Comparison of ENCODE assay signal across 1 cellular context in the genomic region with DNA sequence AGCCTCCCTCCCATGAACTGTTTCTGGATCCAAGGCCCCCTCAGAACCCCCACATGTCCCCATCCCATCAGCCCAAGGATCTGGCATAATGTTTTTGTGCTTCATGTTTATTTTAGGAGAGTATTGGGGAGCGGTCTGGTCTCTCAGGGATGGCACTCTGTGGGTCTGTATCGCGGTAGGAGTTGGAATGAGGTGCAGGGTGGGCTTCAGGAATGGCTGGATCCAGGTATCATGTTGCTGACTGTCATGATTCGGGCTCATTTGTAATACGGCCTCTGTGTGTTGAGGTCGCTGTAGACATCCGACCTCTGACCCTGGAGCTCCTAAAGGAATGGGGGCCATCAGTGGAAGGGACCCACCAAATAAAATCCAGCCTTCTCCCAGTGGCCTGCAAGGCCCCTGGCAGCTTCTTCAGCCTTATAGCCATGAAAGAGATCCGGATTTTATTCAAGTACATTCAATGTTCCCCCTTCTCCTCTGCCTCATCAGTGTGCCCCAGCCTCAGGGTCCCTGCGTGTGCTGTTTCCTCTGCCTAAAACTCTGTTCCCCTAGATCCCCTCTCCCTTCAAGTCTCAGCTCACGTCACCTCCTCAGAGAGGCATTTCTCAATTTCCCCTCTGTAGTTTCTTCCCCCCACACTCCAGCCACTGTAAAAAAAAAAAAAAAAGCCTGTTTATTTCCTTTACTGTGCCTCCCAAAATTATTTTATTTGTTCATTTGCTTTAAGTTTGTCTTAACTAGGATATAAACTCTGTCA.
TF ChIP-seq lines count a peak whose summit lies in the region.

No MANE protein-coding gene starts in this region.

TF ChIP-seq in HCT116, 20 proteins besides CTCF, POLR2A, EP300 and RAD21:
- no peak for TF ChIP-seq YY1 (IDR thresholded peaks at IDR 0.05; ENCODE audit: extremely low read depth, insufficient replicate concordance, low read depth, low read length)
- TF ChIP-seq CBX3 (IDR thresholded peaks at IDR 0.05; ENCODE audit: low read depth): no peak
- no peak for TF ChIP-seq ZFX (IDR thresholded peaks at IDR 0.05)
- TF ChIP-seq ZNF274 (IDR thresholded peaks at IDR 0.05; ENCODE audit: low read depth, low read length): no peak
- TF ChIP-seq, protein P1, sequence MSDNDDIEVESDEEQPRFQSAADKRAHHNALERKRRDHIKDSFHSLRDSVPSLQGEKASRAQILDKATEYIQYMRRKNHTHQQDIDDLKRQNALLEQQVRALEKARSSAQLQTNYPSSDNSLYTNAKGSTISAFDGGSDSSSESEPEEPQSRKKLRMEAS (IDR thresholded peaks at IDR 0.05): no peak
- no peak for TF ChIP-seq JUND (IDR thresholded peaks at IDR 0.05)
- TF ChIP-seq, protein P2, sequence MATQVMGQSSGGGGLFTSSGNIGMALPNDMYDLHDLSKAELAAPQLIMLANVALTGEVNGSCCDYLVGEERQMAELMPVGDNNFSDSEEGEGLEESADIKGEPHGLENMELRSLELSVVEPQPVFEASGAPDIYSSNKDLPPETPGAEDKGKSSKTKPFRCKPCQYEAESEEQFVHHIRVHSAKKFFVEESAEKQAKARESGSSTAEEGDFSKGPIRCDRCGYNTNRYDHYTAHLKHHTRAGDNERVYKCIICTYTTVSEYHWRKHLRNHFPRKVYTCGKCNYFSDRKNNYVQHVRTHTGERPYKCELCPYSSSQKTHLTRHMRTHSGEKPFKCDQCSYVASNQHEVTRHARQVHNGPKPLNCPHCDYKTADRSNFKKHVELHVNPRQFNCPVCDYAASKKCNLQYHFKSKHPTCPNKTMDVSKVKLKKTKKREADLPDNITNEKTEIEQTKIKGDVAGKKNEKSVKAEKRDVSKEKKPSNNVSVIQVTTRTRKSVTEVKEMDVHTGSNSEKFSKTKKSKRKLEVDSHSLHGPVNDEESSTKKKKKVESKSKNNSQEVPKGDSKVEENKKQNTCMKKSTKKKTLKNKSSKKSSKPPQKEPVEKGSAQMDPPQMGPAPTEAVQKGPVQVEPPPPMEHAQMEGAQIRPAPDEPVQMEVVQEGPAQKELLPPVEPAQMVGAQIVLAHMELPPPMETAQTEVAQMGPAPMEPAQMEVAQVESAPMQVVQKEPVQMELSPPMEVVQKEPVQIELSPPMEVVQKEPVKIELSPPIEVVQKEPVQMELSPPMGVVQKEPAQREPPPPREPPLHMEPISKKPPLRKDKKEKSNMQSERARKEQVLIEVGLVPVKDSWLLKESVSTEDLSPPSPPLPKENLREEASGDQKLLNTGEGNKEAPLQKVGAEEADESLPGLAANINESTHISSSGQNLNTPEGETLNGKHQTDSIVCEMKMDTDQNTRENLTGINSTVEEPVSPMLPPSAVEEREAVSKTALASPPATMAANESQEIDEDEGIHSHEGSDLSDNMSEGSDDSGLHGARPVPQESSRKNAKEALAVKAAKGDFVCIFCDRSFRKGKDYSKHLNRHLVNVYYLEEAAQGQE (IDR thresholded peaks at IDR 0.05; ENCODE audit: low read depth): no peak
- no peak for TF ChIP-seq SIN3A (IDR thresholded peaks at IDR 0.05; ENCODE audit: low read depth)
- no peak for TF ChIP-seq ELF1 (IDR thresholded peaks at IDR 0.05; ENCODE audit: borderline replicate concordance, low read depth)
- no peak for TF ChIP-seq EZH2phosphoT487 (IDR thresholded peaks at IDR 0.05; ENCODE audit: borderline replicate concordance)
- TF ChIP-seq CEBPB (IDR thresholded peaks at IDR 0.05; ENCODE audit: low read depth): no peak
- no peak for TF ChIP-seq EGR1 (IDR thresholded peaks at IDR 0.05; ENCODE audit: low read depth)
- no peak for TF ChIP-seq SP1 (IDR thresholded peaks at IDR 0.05; ENCODE audit: low read depth)
- TF ChIP-seq FOSL1 (IDR thresholded peaks at IDR 0.05; ENCODE audit: low read depth): no peak
- no peak for TF ChIP-seq TCF7L2 (IDR thresholded peaks at IDR 0.05; ENCODE audit: borderline replicate concordance, extremely low read depth, insufficient read depth, insufficient read length)
- TF ChIP-seq, protein P3, sequence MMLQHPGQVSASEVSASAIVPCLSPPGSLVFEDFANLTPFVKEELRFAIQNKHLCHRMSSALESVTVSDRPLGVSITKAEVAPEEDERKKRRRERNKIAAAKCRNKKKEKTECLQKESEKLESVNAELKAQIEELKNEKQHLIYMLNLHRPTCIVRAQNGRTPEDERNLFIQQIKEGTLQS (IDR thresholded peaks at IDR 0.05): no peak
